19 cellular contexts compared by ENCODE assay signal in genomic region chr16:67190041-67190440, GRCh38. TPM values are rescaled to one million over a fixed set of nuclear protein-coding genes. Genes with fewer than 3 reads are reported as not detected.
DNase-seq lines count a peak whose midpoint lies in the region; ATAC-seq and TF ChIP-seq lines count a peak whose summit lies in the region.
"Had no signal": no experiment of that assay in that cellular context is flagged by ENCODE, and none has a peak within 500 bp of the region (broad histone marks: within the 10 kb centered on the region; RNA-seq: fewer than 3 reads in every experiment).

Gene EXOC3L1, minus strand, starts transcription at chr16:67190136. Its CDS starts 460 bp downstream, at chr16:67189676.

- peak within 1 kb of the TSS; percentile 61 for H3K27ac Mint-ChIP-seq in activated T-helper 1 cell treated with anti-CD3 and anti-CD28 coated beads, Interleukin-12 subunit alpha, Interleukin-12 subunit beta, Interleukin-2, Interleukin-4 antibody, amounts not matched to agents 30 ng/mL and 10 ng/mL and 1 ng/mL, durations not matched to agents 14 hours and 24 hours and 36 hours
- H3K27ac Mint-ChIP-seq in T-cell = no peak within 1 kb of the TSS

- peak within 1 kb of the TSS; percentile 95 for H3K4me3 Mint-ChIP-seq in activated T-helper 1 cell treated with anti-CD3 and anti-CD28 coated beads, Interleukin-12 subunit alpha, Interleukin-12 subunit beta, Interleukin-2, Interleukin-4 antibody, amounts not matched to agents 30 ng/mL and 10 ng/mL and 1 ng/mL, durations not matched to agents 14 hours and 24 hours and 36 hours
- peak within 1 kb of the TSS in 1 of 3 donors; percentile 87 for H3K4me3 Mint-ChIP-seq in T-cell

- intact Hi-C loops in heart left ventricle (cut with DNase I) = loop anchor here in 5 of 10 donors (5.0 kb wide), 2 partner anchors 37 to 57 kb away; partner anchors contain the start of genes TMEM208 (in 4 of the 5), FHOD1 (in 1 of the 5) and SLC9A5 (in 1 of the 5)
- intact Hi-C loops in Right ventricle myocardium inferior (cut with DNase I) = no loop called here
- intact Hi-C loops in activated T-helper 1 cell treated with anti-CD3 and anti-CD28 coated beads, Interleukin-12 subunit alpha, Interleukin-12 subunit beta, Interleukin-2, Interleukin-4 antibody, amounts not matched to agents 30 ng/mL and 10 ng/mL and 1 ng/mL, durations not matched to agents 14 hours and 24 hours and 36 hours (cut with micrococcal nuclease) = loop anchor here (5.0 kb wide), 1 partner anchor 122 kb away; no protein-coding TSS in a partner anchor
- intact Hi-C loops in left lung (cut with DNase I) = no loop called here
- intact Hi-C loops in psoas muscle (cut with DNase I) = loop anchor here in 1 of 2 donors (5.0 kb wide), 1 partner anchor 37 kb away; the partner anchor contains the start of gene TMEM208

- H3K4me3 ChIP-seq in heart left ventricle (peak within 1 kb of the TSS in 10 of 12 donors; percentile 2 to 44 (median 36)), left lung (peak within 1 kb of the TSS in 1 of 2 donors; percentile 40), psoas muscle (peak within 1 kb of the TSS; percentile 11)
- H3K4me3 ChIP-seq: Peyer's patch had no signal

- H3K27ac ChIP-seq in heart left ventricle (peak within 1 kb of the TSS in 10 of 12 donors; percentile 4 to 72 (median 49)), left lung (peak within 1 kb of the TSS; percentile 19 to 35), psoas muscle (no peak within 1 kb of the TSS)

- peak in 1 of 4 donors; percentile 4 for ATAC-seq in heart left ventricle
- ATAC-seq in Right ventricle myocardium inferior = no peak
- no peak for ATAC-seq in left lung
- ATAC-seq in psoas muscle = no peak
- ATAC-seq in T-cell (replicated peaks in 1 of 4) = no peak
- ATAC-seq in HG02981 (IDR thresholded peaks at IDR 0.05; ENCODE audit: unreplicated experiment) = no peak
- ATAC-seq: naive thymus-derived CD8-positive, alpha-beta T cell; T-helper 17 cell had no signal

- H3K9me3 ChIP-seq in heart left ventricle (no peaks in the 10 kb centered on the region), left lung (no peaks in the 10 kb centered on the region), psoas muscle (no peaks in the 10 kb centered on the region)
- H3K9me3 ChIP-seq: Peyer's patch had no signal

- H3K27me3 ChIP-seq in heart left ventricle (no peaks in the 10 kb centered on the region), left lung (peaks cover 0 to 3% of the 10 kb centered on the region in 2 donors), psoas muscle (ENCODE audit: insufficient read depth in 3 of 3, low read length in 2 of 3) (no peaks in the 10 kb centered on the region)
- H3K27me3 ChIP-seq: Peyer's patch had no signal

- TF ChIP-seq CTCF in heart left ventricle (IDR thresholded peaks at IDR 0.05) (no peak), left lung (IDR thresholded peaks at IDR 0.05) (no peak), psoas muscle (IDR thresholded peaks at IDR 0.05) (no peak)

- DNase-seq in heart left ventricle (no peak), Right ventricle myocardium inferior (ENCODE audit: missing footprints) (no peak), left lung (no peak), psoas muscle (no peak), T-cell (no peak), NCI-H2081 treated with DMSO at 0.1 percent for 48 hours (lab: John Stamatoyannopoulos, UW) (no peak)
- no peak for DNase-seq in activated T-helper 1 cell treated with anti-CD3 and anti-CD28 coated beads, Interleukin-12 subunit alpha, Interleukin-12 subunit beta, Interleukin-2, Interleukin-4 antibody, amounts not matched to agents 30 ng/mL and 10 ng/mL and 1 ng/mL, durations not matched to agents 14 hours and 24 hours and 36 hours (ENCODE audit: low spot score)
- DNase-seq: activated CD4-positive, CD25-positive, alpha-beta regulatory T cell treated with anti-CD3 and anti-CD28 coated beads, Interleukin-2, amount 50 U/mL, for 72 hours; activated naive CD4-positive, alpha-beta T cell treated with Interleukin-2 at 50 U/mL for 16 hours; GDM1; hippocampal formation; kidney glomerular epithelial cell; naive thymus-derived CD8-positive, alpha-beta T cell; NCI-H1048; NCI-H774; Peyer's patch; retina; T-helper 17 cell had no signal

- CTCF ChIA-PET in T-cell (lab: Charles Lee) = interaction anchor here (0.5 to 0.7 kb wide), 2 partner anchors 22 to 43 kb away, joined by 3 read pairs; no protein-coding TSS in a partner anchor

- peaks cover 17% of the 10 kb centered on the region for H3K36me3 Mint-ChIP-seq in activated T-helper 1 cell treated with anti-CD3 and anti-CD28 coated beads, Interleukin-12 subunit alpha, Interleukin-12 subunit beta, Interleukin-2, Interleukin-4 antibody, amounts not matched to agents 30 ng/mL and 10 ng/mL and 1 ng/mL, durations not matched to agents 14 hours and 24 hours and 36 hours (ENCODE audit: low read depth)
- H3K36me3 Mint-ChIP-seq in T-cell = peaks cover 3% of the 10 kb centered on the region

- no peaks in the 10 kb centered on the region for H3K9me3 Mint-ChIP-seq in activated T-helper 1 cell treated with anti-CD3 and anti-CD28 coated beads, Interleukin-12 subunit alpha, Interleukin-12 subunit beta, Interleukin-2, Interleukin-4 antibody, amounts not matched to agents 30 ng/mL and 10 ng/mL and 1 ng/mL, durations not matched to agents 14 hours and 24 hours and 36 hours
- no peaks in the 10 kb centered on the region for H3K9me3 Mint-ChIP-seq in T-cell
- H3K9me3 Mint-ChIP-seq: naive thymus-derived CD8-positive, alpha-beta T cell had no signal

- POLR2A ChIA-PET in T-cell (lab: Charles Lee) = no interaction called here

- TF ChIP-seq POLR2A in heart left ventricle (IDR thresholded peaks at IDR 0.05) = no peak

- peaks cover 2 to 48% (median 37%) of the 10 kb centered on the region in 12 donors for H3K4me1 ChIP-seq in heart left ventricle
- peaks cover 21 to 47% of the 10 kb centered on the region in 2 donors for H3K4me1 ChIP-seq in left lung
- H3K4me1 ChIP-seq in psoas muscle = peaks cover 34% of the 10 kb centered on the region

- WGBS in heart left ventricle, 4 donors = 28 to 37% (median 32%) methylated on average over 6 of the region's 6 CpGs
- WGBS in psoas muscle, 3 donors = 31 to 43% (median 41%) methylated on average over 6 of the region's 6 CpGs

- peaks cover 6% of the 10 kb centered on the region for H3K27me3 Mint-ChIP-seq in activated T-helper 1 cell treated with anti-CD3 and anti-CD28 coated beads, Interleukin-12 subunit alpha, Interleukin-12 subunit beta, Interleukin-2, Interleukin-4 antibody, amounts not matched to agents 30 ng/mL and 10 ng/mL and 1 ng/mL, durations not matched to agents 14 hours and 24 hours and 36 hours (ENCODE audit: insufficient read depth)
- peaks cover 0 to 6% of the 10 kb centered on the region in 2 donors for H3K27me3 Mint-ChIP-seq in T-cell

- peaks cover 43% of the 10 kb centered on the region for H3K4me1 Mint-ChIP-seq in activated T-helper 1 cell treated with anti-CD3 and anti-CD28 coated beads, Interleukin-12 subunit alpha, Interleukin-12 subunit beta, Interleukin-2, Interleukin-4 antibody, amounts not matched to agents 30 ng/mL and 10 ng/mL and 1 ng/mL, durations not matched to agents 14 hours and 24 hours and 36 hours (ENCODE audit: low read depth)
- peaks cover 34 to 42% (median 39%) of the 10 kb centered on the region in 3 donors for H3K4me1 Mint-ChIP-seq in T-cell

- H3K36me3 ChIP-seq in heart left ventricle (peaks cover 0 to 21% (median 13%) of the 10 kb centered on the region in 9 donors), left lung (peaks cover 0 to 17% of the 10 kb centered on the region in 2 donors), psoas muscle (ENCODE audit: insufficient read depth in 1 of 2, low read depth in 1 of 2) (peaks cover 4 to 15% of the 10 kb centered on the region in 2 donors)

RNA-seq across cellular contexts. Expression of gene EXOC3L1, which starts in this region (rescaled TPM):
- total RNA-seq in heart left ventricle (1 to 10 TPM; 1.9 to 9.1 (median 2.8) TPM), Right ventricle myocardium inferior (4.1 TPM), left lung (10 to 100 TPM; 10.9 to 16.9 TPM), psoas muscle (1 to 10 TPM in 3 of 4 donors, under 1 TPM in 1; 0.91 to 1.9 (median 1.2) TPM), T-cell (under 1 TPM in 1 of 5 donors, not detected in 4; 0.25 TPM)
- polyA plus RNA-seq in heart left ventricle (1 to 10 TPM; 3.4 to 7.0 TPM), psoas muscle (1 to 10 TPM in 1 of 3 donors, under 1 TPM in 2; 0.84 to 3.4 (median 0.97) TPM)
- 0.34 TPM in 1 of 2 replicates, not detected in the other for total RNA-seq in activated T-helper 1 cell treated with anti-CD3 and anti-CD28 coated beads, Interleukin-12 subunit alpha, Interleukin-12 subunit beta, Interleukin-2, Interleukin-4 antibody, amounts not matched to agents 30 ng/mL and 10 ng/mL and 1 ng/mL, durations not matched to agents 14 hours and 24 hours and 36 hours
- total RNA-seq: naive thymus-derived CD8-positive, alpha-beta T cell; T-helper 17 cell had no signal
